14 cellular contexts compared by ENCODE assay signal in the genomic region with DNA sequence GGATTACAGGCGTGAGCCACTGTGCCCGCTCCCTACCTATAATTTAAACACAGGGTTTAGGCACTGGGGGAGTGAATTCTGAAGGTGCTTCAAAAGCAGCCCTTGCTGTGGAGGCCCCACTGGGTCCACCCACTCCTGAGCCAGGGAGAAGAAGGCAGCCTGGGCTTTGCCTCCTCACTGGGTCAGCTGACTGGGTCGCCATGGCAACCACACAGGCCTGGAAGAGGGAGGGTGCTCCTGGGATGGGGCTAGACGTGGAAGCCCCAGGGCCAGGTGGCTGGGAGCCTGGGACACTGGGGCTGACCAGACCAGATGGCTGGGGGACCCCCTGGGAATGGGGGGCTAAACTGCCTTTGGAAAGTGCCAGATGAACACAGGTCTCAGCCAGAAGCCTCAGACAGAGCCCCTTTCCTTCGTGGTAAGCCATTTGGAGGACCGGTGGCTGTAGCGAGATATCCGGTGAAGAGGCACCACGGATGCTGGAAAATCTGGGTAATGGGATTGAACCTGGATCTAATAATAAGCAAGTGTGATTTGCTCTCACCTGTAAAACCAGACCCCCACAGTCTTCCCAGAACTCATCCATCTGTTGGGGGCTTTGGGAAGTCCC. TPM values are rescaled to one million over a fixed set of nuclear protein-coding genes. Genes with fewer than 3 reads are reported as not detected.
DNase-seq lines count a peak whose midpoint lies in the region; ATAC-seq lines count a peak whose summit lies in the region.
"Had no signal": no experiment of that assay in that cellular context is flagged by ENCODE, and none has a peak within 500 bp of the region (broad histone marks: within the 10 kb centered on the region; RNA-seq: fewer than 3 reads in every experiment).

No MANE protein-coding gene starts in this region.

- H3K27ac Mint-ChIP-seq in activated CD4-positive, alpha-beta T cell treated with anti-CD3 and anti-CD28 coated beads, Interleukin-2, amount 10 ng/mL, durations not matched to agents 7 days and 5 days: no peak overlapping the region

- H3K36me3 ChIP-seq in adipocyte (ENCODE audit: control insufficient read depth, insufficient read depth, low read length, severe bottlenecking): no peaks in the 10 kb centered on the region

- H3K4me1 Mint-ChIP-seq in activated CD4-positive, alpha-beta T cell treated with anti-CD3 and anti-CD28 coated beads, Interleukin-2, amount 10 ng/mL, durations not matched to agents 7 days and 5 days: no peaks in the 10 kb centered on the region

- no peaks in the 10 kb centered on the region for H3K9me3 Mint-ChIP-seq in activated CD4-positive, alpha-beta T cell treated with anti-CD3 and anti-CD28 coated beads, Interleukin-2, amount 10 ng/mL, durations not matched to agents 7 days and 5 days

- no peak overlapping the region for H3K4me3 Mint-ChIP-seq in activated CD4-positive, alpha-beta T cell treated with anti-CD3 and anti-CD28 coated beads, Interleukin-2, amount 10 ng/mL, durations not matched to agents 7 days and 5 days
- H3K4me3 Mint-ChIP-seq: naive thymus-derived CD8-positive, alpha-beta T cell had no signal

- H3K36me3 Mint-ChIP-seq in activated CD4-positive, alpha-beta T cell treated with anti-CD3 and anti-CD28 coated beads, Interleukin-2, amount 10 ng/mL, durations not matched to agents 7 days and 5 days (ENCODE audit: low read depth): no peaks in the 10 kb centered on the region
- H3K36me3 Mint-ChIP-seq: naive thymus-derived CD8-positive, alpha-beta T cell had no signal

- CTCF ChIA-PET in activated CD4-positive, alpha-beta T cell treated with anti-CD3 and anti-CD28 coated beads, Interleukin-2, amount 10 ng/mL, durations not matched to agents 7 days and 5 days (lab: Charles Lee): no interaction called here

- DNase-seq in activated CD4-positive, alpha-beta T cell treated with anti-CD3 and anti-CD28 coated beads, Interleukin-2, amount 10 ng/mL, durations not matched to agents 7 days and 5 days: peak; percentile 32
- no peak for DNase-seq in activated CD4-positive, alpha-beta T cell treated with anti-CD3 and anti-CD28 coated beads for 1 hour
- peak; percentile 9 for DNase-seq in NCI-H1105 (lab: John Stamatoyannopoulos, UW)
- no peak for DNase-seq in adipocyte (ENCODE audit: low read depth)
- no peak for DNase-seq in stimulated activated naive CD8-positive, alpha-beta T cell treated with anti-CD3 and anti-CD28 coated beads, Interleukin-15, Interleukin-2, amounts not matched to agents 100 U/mL and 50 U/mL, for 24 hours
- no peak for DNase-seq in NCI-H2029 treated with DMSO at 0.1 percent for 48 hours (lab: John Stamatoyannopoulos, UW)
- no peak for DNase-seq in SW 1271 (lab: John Stamatoyannopoulos, UW)
- DNase-seq: activated CD4-positive, alpha-beta T cell treated with anti-CD3 and anti-CD28 coated beads, Interleukin-2, amount 50 U/mL, for 48 hours; kidney; naive thymus-derived CD8-positive, alpha-beta T cell had no signal

- H3K4me1 ChIP-seq in adipocyte (ENCODE audit: control insufficient read depth, insufficient read depth, low read length): peaks cover 47% of the 10 kb centered on the region

- no peak overlapping the region for H3K4me3 ChIP-seq in adipocyte (ENCODE audit: low read length)
- H3K4me3 ChIP-seq: SK-N-MC had no signal

- POLR2A ChIA-PET in activated CD4-positive, alpha-beta T cell treated with anti-CD3 and anti-CD28 coated beads, Interleukin-2, amount 10 ng/mL, durations not matched to agents 7 days and 5 days (lab: Charles Lee): no interaction called here

- peaks cover 4% of the 10 kb centered on the region for H3K9me3 ChIP-seq in adipocyte (ENCODE audit: control insufficient read depth, low read length)

- H3K27me3 Mint-ChIP-seq in activated CD4-positive, alpha-beta T cell treated with anti-CD3 and anti-CD28 coated beads, Interleukin-2, amount 10 ng/mL, durations not matched to agents 7 days and 5 days: peaks cover 13% of the 10 kb centered on the region

- peak; percentile 40 for ATAC-seq in stimulated activated naive CD8-positive, alpha-beta T cell treated with anti-CD3 and anti-CD28 coated beads, Interleukin-15, Interleukin-2, amounts not matched to agents 100 U/mL and 50 U/mL, for 24 hours
- no peak for ATAC-seq in HG02571 (IDR thresholded peaks at IDR 0.05; ENCODE audit: unreplicated experiment)
- ATAC-seq: naive thymus-derived CD8-positive, alpha-beta T cell had no signal

- H3K9ac ChIP-seq in adipocyte (ENCODE audit: low read length): peak overlapping the region; percentile 25

- peaks cover 2% of the 10 kb centered on the region for H3K27me3 ChIP-seq in adipocyte (replicated peaks; ENCODE audit: control insufficient read depth, insufficient read depth, low read length)

RNA-seq across cellular contexts. Expression of a gene that starts 32.9 kb away (rescaled TPM):
- total RNA-seq in activated CD4-positive, alpha-beta T cell treated with anti-CD3 and anti-CD28 coated beads, Interleukin-2, amount 10 ng/mL, durations not matched to agents 7 days and 5 days: under 1 TPM; 0.27 to 0.52 TPM
- total RNA-seq: kidney; naive thymus-derived CD8-positive, alpha-beta T cell; ureter had no signal

RNA-seq across cellular contexts. Expression of a gene that starts 42.1 kb away (rescaled TPM):
- total RNA-seq in activated CD4-positive, alpha-beta T cell treated with anti-CD3 and anti-CD28 coated beads, Interleukin-2, amount 10 ng/mL, durations not matched to agents 7 days and 5 days: not detected
- total RNA-seq: kidney; naive thymus-derived CD8-positive, alpha-beta T cell; skeletal muscle tissue; ureter had no signal

Comparison
In these comparisons a context has a peak if more than half of its experiments do, and no peak if none do; other contexts are left out.
1. DNase-seq: peak in activated CD4-positive, alpha-beta T cell treated with anti-CD3 and anti-CD28 coated beads, Interleukin-2, amount 10 ng/mL, durations not matched to agents 7 days and 5 days (single experiment) and NCI-H1105 (single experiment); none in activated CD4-positive, alpha-beta T cell treated with anti-CD3 and anti-CD28 coated beads for 1 hour (single experiment), adipocyte (single experiment), stimulated activated naive CD8-positive, alpha-beta T cell treated with anti-CD3 and anti-CD28 coated beads, Interleukin-15, Interleukin-2, amounts not matched to agents 100 U/mL and 50 U/mL, for 24 hours (single experiment), NCI-H2029 treated with DMSO at 0.1 percent for 48 hours (single experiment) and SW 1271 (0 of 2).